Comparison of ENCODE assay signal across 1 cellular context in genomic region chrY:19744381-19745378, GRCh38.
A peak's percentile ranks its signal among the peaks of the same experiment; 100 is the strongest.
TF ChIP-seq lines count a peak whose summit lies in the region.

Gene KDM5D (minus strand): TSS chrY:19744726. CDS start chrY:19744534, 192 bp downstream.

TF ChIP-seq in HepG2, 621 proteins besides CTCF, POLR2A, EP300 and RAD21 (continued from another document):
- TF ChIP-seq ARID4A (CRISPR knock-in tag; IDR thresholded peaks at IDR 0.05; ENCODE audit: borderline replicate concordance) (peak; percentile 30; the same call in 1 of the 2 replicates), ETS1 (CRISPR knock-in tag; IDR thresholded peaks at IDR 0.05) (no peak), YY1 (IDR thresholded peaks at IDR 0.05; ENCODE audit: insufficient read depth, insufficient replicate concordance, low read depth, low read length) (peak; percentile 82), FUBP1 (CRISPR knock-in tag; IDR thresholded peaks at IDR 0.05; ENCODE audit: borderline replicate concordance) (no peak), TARDBP (CRISPR knock-in tag; IDR thresholded peaks at IDR 0.05) (0 out of 2 replicates have a peak, but pooled peaks have one; percentile 36), NFYB (CRISPR knock-in tag; IDR thresholded peaks at IDR 0.05) (no peak), CCDC6 (CRISPR knock-in tag; IDR thresholded peaks at IDR 0.05) (no peak), PLRG1 (conservative IDR thresholded peaks at IDR 0.05) (no peak), RBFOX2 (IDR thresholded peaks at IDR 0.05; ENCODE audit: low read depth, low read length) (peak; percentile 52), SMAD9 (CRISPR knock-in tag; IDR thresholded peaks at IDR 0.05) (no peak), LCORL (IDR thresholded peaks at IDR 0.05) (no peak), LCORL (CRISPR knock-in tag; IDR thresholded peaks at IDR 0.05) (no peak), KDM5A (IDR thresholded peaks at IDR 0.05; ENCODE audit: borderline replicate concordance, low read length) (peak; percentile 49; the same call in 1 of the 2 replicates), BCL3 (CRISPR knock-in tag; IDR thresholded peaks at IDR 0.05) (no peak), SALL1 (CRISPR knock-in tag; IDR thresholded peaks at IDR 0.05) (peak; percentile 44; the same call in 1 of the 2 replicates), AHDC1 (CRISPR knock-in tag; IDR thresholded peaks at IDR 0.05; ENCODE audit: borderline replicate concordance) (no peak), THAP11 (CRISPR knock-in tag; IDR thresholded peaks at IDR 0.05) (no peak), HCFC1 (IDR thresholded peaks at IDR 0.05; ENCODE audit: low read depth, low read length) (no peak), ZNF644 (CRISPR knock-in tag; IDR thresholded peaks at IDR 0.05; ENCODE audit: low read depth) (peak; percentile 19; the same call in 1 of the 2 replicates), ZMYM4 (CRISPR knock-in tag; IDR thresholded peaks at IDR 0.05) (peak; percentile 83), KAT2B (IDR thresholded peaks at IDR 0.05; ENCODE audit: borderline replicate concordance, low read depth, low read length) (peak; percentile 75; the same call in 1 of the 2 replicates), EHMT2 (IDR thresholded peaks at IDR 0.05; ENCODE audit: borderline replicate concordance, low read depth, low read length) (0 out of 2 replicates have a peak, but pooled peaks have one; percentile 28), TAF1 (CRISPR knock-in tag; IDR thresholded peaks at IDR 0.05) (peak; percentile 58), NCOR1 (IDR thresholded peaks at IDR 0.05; ENCODE audit: borderline replicate concordance, low read length) (0 out of 2 replicates have a peak, but pooled peaks have one; percentile 21), ZFY (CRISPR knock-in tag; IDR thresholded peaks at IDR 0.05) (peak; percentile 56)
